ENCODE assay signal across 22 cellular contexts in the genomic region with DNA sequence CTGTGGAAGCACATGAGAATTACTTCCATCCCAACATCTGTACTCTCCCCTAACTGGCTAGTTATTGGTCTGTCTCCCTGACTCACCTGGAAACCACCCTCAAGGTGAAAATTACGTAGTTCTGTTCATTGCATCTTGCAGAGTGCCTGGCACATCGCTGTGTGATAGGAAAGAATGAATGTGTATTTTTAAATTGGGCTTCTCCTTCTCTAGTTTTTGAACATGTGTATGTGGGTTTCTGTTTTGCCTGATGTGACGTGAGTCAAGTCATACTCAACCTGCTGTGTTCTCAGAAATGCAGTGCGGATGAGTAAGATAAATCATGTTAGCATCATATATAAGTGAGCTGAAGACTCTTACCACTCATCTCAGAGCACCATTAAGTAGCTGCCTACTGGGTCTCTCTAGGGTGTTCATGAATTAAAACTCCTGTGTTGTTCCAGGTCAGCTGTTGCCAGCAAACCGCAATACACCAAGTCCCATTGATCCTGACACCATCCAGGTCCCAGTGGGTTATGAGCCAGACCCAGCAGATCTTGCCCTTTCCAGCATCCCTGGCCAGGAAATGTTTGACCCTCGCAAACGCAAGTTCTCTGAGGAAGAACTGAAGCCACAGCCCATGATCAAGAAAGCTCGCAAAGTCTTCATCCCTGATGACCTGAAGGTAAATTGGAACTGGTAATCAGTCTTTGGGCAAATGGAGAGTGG. TPM values are rescaled to one million over a fixed set of nuclear protein-coding genes. Genes with fewer than 3 reads are reported as not detected.
DNase-seq lines count a peak whose midpoint lies in the region; ATAC-seq lines count a peak whose summit lies in the region.
"Had no signal": no experiment of that assay in that cellular context is flagged by ENCODE, and none has a peak within 500 bp of the region (broad histone marks: within the 10 kb centered on the region; RNA-seq: fewer than 3 reads in every experiment).

No MANE protein-coding gene starts in this region.

- H3K4me1 Mint-ChIP-seq in activated T-cell treated with anti-CD3 and anti-CD28 coated beads, Interleukin-2, amount 50 U/mL, for 4 hours (ENCODE audit: low read depth): peaks cover 8% of the 10 kb centered on the region
- peaks cover 14% of the 10 kb centered on the region for H3K4me1 Mint-ChIP-seq in T-helper 1 cell treated with Interleukin-12 subunit alpha and Interleukin-12 subunit beta and Interleukin-4 antibody, amounts not matched to agents 30 μg/mL and 1 μg/mL, for 36 hours (ENCODE audit: low read depth)
- peaks cover 20% of the 10 kb centered on the region for H3K4me1 Mint-ChIP-seq in stimulated activated effector memory CD8-positive, alpha-beta T cell treated with anti-CD3 and anti-CD28 coated beads, Interleukin-12 subunit alpha, Interleukin-12 subunit beta, amount 100 ng/mL, for 72 hours
- H3K4me1 Mint-ChIP-seq: IgD-negative memory B cell; immature natural killer cell; naive thymus-derived CD8-positive, alpha-beta T cell had no signal

- no peaks in the 10 kb centered on the region for H3K27me3 Mint-ChIP-seq in activated T-cell treated with anti-CD3 and anti-CD28 coated beads, Interleukin-2, amount 50 U/mL, for 4 hours (ENCODE audit: low read depth)
- peaks cover 3% of the 10 kb centered on the region for H3K27me3 Mint-ChIP-seq in T-helper 1 cell treated with Interleukin-12 subunit alpha and Interleukin-12 subunit beta and Interleukin-4 antibody, amounts not matched to agents 30 μg/mL and 1 μg/mL, for 36 hours (ENCODE audit: low read depth)

- ATAC-seq in activated T-cell treated with anti-CD3 and anti-CD28 coated beads, Interleukin-2, amount 50 U/mL, for 4 hours: peak; percentile 83 to 87
- peak; percentile 95 for ATAC-seq in stimulated activated effector memory CD8-positive, alpha-beta T cell treated with anti-CD3 and anti-CD28 coated beads, Interleukin-12 subunit alpha, Interleukin-12 subunit beta, amount 100 ng/mL, for 72 hours
- ATAC-seq: left cardiac atrium; naive thymus-derived CD8-positive, alpha-beta T cell; Right ventricle myocardium inferior had no signal

- H3K9me3 Mint-ChIP-seq in activated T-cell treated with anti-CD3 and anti-CD28 coated beads, Interleukin-2, amount 50 U/mL, for 4 hours: no peaks in the 10 kb centered on the region
- H3K9me3 Mint-ChIP-seq in T-helper 1 cell treated with Interleukin-12 subunit alpha and Interleukin-12 subunit beta and Interleukin-4 antibody, amounts not matched to agents 30 μg/mL and 1 μg/mL, for 36 hours: no peaks in the 10 kb centered on the region
- no peaks in the 10 kb centered on the region for H3K9me3 Mint-ChIP-seq in stimulated activated effector memory CD8-positive, alpha-beta T cell treated with anti-CD3 and anti-CD28 coated beads, Interleukin-12 subunit alpha, Interleukin-12 subunit beta, amount 100 ng/mL, for 72 hours
- H3K9me3 Mint-ChIP-seq: immature natural killer cell; naive thymus-derived CD8-positive, alpha-beta T cell; stimulated activated naive CD8-positive, alpha-beta T cell treated with anti-CD3 and anti-CD28 coated beads, Interleukin-15, Interleukin-2, amounts not matched to agents 100 ng/mL and 50 ng/mL, for 24 hours had no signal

- peak overlapping the region; percentile 78 for H3K27ac Mint-ChIP-seq in T-helper 1 cell treated with Interleukin-12 subunit alpha and Interleukin-12 subunit beta and Interleukin-4 antibody, amounts not matched to agents 30 μg/mL and 1 μg/mL, for 36 hours
- H3K27ac Mint-ChIP-seq in stimulated activated effector memory CD8-positive, alpha-beta T cell treated with anti-CD3 and anti-CD28 coated beads, Interleukin-12 subunit alpha, Interleukin-12 subunit beta, amount 100 ng/mL, for 72 hours: peak overlapping the region; percentile 82
- H3K27ac Mint-ChIP-seq: IgD-negative memory B cell; immature natural killer cell; naive thymus-derived CD8-positive, alpha-beta T cell; stimulated activated naive CD8-positive, alpha-beta T cell treated with anti-CD3 and anti-CD28 coated beads, Interleukin-15, Interleukin-2, amounts not matched to agents 100 ng/mL and 50 ng/mL, for 24 hours had no signal

- peaks cover 1% of the 10 kb centered on the region for H3K36me3 Mint-ChIP-seq in activated T-cell treated with anti-CD3 and anti-CD28 coated beads, Interleukin-2, amount 50 U/mL, for 4 hours (ENCODE audit: insufficient read depth)
- H3K36me3 Mint-ChIP-seq in T-helper 1 cell treated with Interleukin-12 subunit alpha and Interleukin-12 subunit beta and Interleukin-4 antibody, amounts not matched to agents 30 μg/mL and 1 μg/mL, for 36 hours (ENCODE audit: low read depth): no peaks in the 10 kb centered on the region
- H3K36me3 Mint-ChIP-seq in stimulated activated effector memory CD8-positive, alpha-beta T cell treated with anti-CD3 and anti-CD28 coated beads, Interleukin-12 subunit alpha, Interleukin-12 subunit beta, amount 100 ng/mL, for 72 hours: peaks cover 6% of the 10 kb centered on the region
- H3K36me3 Mint-ChIP-seq: IgD-negative memory B cell; immature natural killer cell; naive thymus-derived CD8-positive, alpha-beta T cell had no signal

- DNase-seq in activated T-cell treated with anti-CD3 and anti-CD28 coated beads, Interleukin-2, amount 50 U/mL, for 4 hours: no peak
- DNase-seq in activated T-cell treated with anti-CD3 and anti-CD28 coated beads for 4 hours (no peak), anterior cingulate cortex (lab: John Stamatoyannopoulos, UW) (no peak), NCI-H510A treated with DMSO at 0.1 percent for 48 hours (lab: John Stamatoyannopoulos, UW) (no peak)
- DNase-seq in activated T-cell treated with anti-CD3 and anti-CD28 coated beads, Interleukin-2, amount 50 U/mL, for 48 hours: peak; percentile 29 to 41
- peak in 1 of 2 donors; percentile 55 for DNase-seq in stimulated activated effector memory CD8-positive, alpha-beta T cell treated with anti-CD3 and anti-CD28 coated beads, Interleukin-12 subunit alpha, Interleukin-12 subunit beta, amount 100 ng/mL, for 72 hours (ENCODE audit: low spot score in 2 of 2)
- DNase-seq: activated CD4-positive, CD25-positive, alpha-beta regulatory T cell treated with anti-CD3 and anti-CD28 coated beads, Interleukin-2, amount 50 U/mL, for 72 hours; activated CD8-positive, alpha-beta memory T cell treated with anti-CD3 and anti-CD28 coated beads, Interleukin-2, amount 50 U/mL, for 48 hours; aorta; DMS153; immature natural killer cell; left cardiac atrium; naive thymus-derived CD8-positive, alpha-beta T cell; NCI-H146; NCI-H2107; NCI-H748 treated with DMSO at 0.1 percent for 48 hours; occipital lobe; SK-N-SH had no signal

- H3K4me3 Mint-ChIP-seq in activated T-cell treated with anti-CD3 and anti-CD28 coated beads, Interleukin-2, amount 50 U/mL, for 4 hours: no peak overlapping the region
- H3K4me3 Mint-ChIP-seq in T-helper 1 cell treated with Interleukin-12 subunit alpha and Interleukin-12 subunit beta and Interleukin-4 antibody, amounts not matched to agents 30 μg/mL and 1 μg/mL, for 36 hours: peak overlapping the region; percentile 5
- peak overlapping the region; percentile 10 for H3K4me3 Mint-ChIP-seq in stimulated activated effector memory CD8-positive, alpha-beta T cell treated with anti-CD3 and anti-CD28 coated beads, Interleukin-12 subunit alpha, Interleukin-12 subunit beta, amount 100 ng/mL, for 72 hours
- H3K4me3 Mint-ChIP-seq: IgD-negative memory B cell; immature natural killer cell; naive thymus-derived CD8-positive, alpha-beta T cell; stimulated activated naive CD8-positive, alpha-beta T cell treated with anti-CD3 and anti-CD28 coated beads, Interleukin-15, Interleukin-2, amounts not matched to agents 100 ng/mL and 50 ng/mL, for 24 hours had no signal

RNA-seq across cellular contexts. Expression of gene HLF, which starts 50.2 kb away (rescaled TPM):
- total RNA-seq in activated T-cell treated with anti-CD3 and anti-CD28 coated beads, Interleukin-2, amount 50 U/mL, for 4 hours: 1 to 10 TPM in 2 of 3 donors, under 1 TPM in 1; 0.98 to 1.6 (median 1.0) TPM

Comparison
In these comparisons a context has a peak if more than half of its experiments do, and no peak if none do; other contexts are left out.
1. DNase-seq: peak in activated T-cell treated with anti-CD3 and anti-CD28 coated beads, Interleukin-2, amount 50 U/mL, for 48 hours (2 of 2); none in activated T-cell treated with anti-CD3 and anti-CD28 coated beads, Interleukin-2, amount 50 U/mL, for 4 hours (single experiment), activated T-cell treated with anti-CD3 and anti-CD28 coated beads for 4 hours (single experiment), anterior cingulate cortex (0 of 58) and NCI-H510A treated with DMSO at 0.1 percent for 48 hours (single experiment).